Comparison of ENCODE assay signal across 1 cellular context in the genomic region with DNA sequence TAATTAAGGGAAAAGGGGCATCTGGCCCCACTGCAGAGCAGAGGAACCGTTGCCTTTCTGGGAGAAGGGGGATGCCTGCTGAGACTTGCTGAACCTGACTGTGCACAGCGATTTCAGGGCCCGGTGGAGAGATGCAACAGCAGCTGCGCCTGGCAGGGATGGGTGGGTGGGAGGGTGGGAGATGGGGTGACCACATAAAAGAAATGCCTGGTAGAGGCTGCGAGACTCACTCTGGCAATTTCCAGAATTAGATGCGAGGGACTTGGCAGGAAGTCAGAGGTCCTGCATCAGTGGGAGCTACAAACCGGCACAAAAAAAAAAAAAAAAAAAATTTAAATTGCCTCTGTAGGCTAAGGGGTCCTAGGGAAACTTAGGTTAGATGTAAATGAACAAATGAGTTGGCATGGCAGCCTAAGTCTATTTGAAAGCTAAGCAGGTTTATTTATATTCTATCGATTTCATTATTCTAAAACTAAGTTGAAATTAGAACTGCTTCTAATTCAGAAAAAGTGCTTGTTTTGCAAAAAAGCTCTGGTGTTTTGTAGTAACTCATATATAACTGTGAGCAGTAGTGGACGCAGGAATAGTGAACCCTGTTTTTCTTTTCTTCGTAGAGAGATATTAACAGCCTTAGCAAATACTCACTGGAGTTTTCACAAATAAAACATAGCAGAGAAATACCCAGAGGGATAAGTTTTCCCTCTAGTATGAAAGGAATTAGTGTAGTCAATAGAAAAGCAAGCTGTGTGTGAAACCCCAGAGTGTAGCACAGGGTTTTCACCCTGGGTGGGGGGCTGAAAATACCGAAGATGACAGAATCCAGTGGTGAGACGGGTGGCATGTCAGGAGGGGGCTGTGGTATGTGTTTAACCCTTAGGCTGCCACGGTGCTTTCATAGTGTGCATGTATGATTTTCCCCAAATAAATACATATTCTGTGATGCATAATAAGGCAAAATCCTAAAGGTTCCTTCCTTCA.
TF ChIP-seq lines count a peak whose summit lies in the region.

No MANE protein-coding gene starts in this region.

TF ChIP-seq in H1, 55 proteins besides CTCF, POLR2A, EP300 and RAD21 (continued from another document):
- TF ChIP-seq, protein P1, sequence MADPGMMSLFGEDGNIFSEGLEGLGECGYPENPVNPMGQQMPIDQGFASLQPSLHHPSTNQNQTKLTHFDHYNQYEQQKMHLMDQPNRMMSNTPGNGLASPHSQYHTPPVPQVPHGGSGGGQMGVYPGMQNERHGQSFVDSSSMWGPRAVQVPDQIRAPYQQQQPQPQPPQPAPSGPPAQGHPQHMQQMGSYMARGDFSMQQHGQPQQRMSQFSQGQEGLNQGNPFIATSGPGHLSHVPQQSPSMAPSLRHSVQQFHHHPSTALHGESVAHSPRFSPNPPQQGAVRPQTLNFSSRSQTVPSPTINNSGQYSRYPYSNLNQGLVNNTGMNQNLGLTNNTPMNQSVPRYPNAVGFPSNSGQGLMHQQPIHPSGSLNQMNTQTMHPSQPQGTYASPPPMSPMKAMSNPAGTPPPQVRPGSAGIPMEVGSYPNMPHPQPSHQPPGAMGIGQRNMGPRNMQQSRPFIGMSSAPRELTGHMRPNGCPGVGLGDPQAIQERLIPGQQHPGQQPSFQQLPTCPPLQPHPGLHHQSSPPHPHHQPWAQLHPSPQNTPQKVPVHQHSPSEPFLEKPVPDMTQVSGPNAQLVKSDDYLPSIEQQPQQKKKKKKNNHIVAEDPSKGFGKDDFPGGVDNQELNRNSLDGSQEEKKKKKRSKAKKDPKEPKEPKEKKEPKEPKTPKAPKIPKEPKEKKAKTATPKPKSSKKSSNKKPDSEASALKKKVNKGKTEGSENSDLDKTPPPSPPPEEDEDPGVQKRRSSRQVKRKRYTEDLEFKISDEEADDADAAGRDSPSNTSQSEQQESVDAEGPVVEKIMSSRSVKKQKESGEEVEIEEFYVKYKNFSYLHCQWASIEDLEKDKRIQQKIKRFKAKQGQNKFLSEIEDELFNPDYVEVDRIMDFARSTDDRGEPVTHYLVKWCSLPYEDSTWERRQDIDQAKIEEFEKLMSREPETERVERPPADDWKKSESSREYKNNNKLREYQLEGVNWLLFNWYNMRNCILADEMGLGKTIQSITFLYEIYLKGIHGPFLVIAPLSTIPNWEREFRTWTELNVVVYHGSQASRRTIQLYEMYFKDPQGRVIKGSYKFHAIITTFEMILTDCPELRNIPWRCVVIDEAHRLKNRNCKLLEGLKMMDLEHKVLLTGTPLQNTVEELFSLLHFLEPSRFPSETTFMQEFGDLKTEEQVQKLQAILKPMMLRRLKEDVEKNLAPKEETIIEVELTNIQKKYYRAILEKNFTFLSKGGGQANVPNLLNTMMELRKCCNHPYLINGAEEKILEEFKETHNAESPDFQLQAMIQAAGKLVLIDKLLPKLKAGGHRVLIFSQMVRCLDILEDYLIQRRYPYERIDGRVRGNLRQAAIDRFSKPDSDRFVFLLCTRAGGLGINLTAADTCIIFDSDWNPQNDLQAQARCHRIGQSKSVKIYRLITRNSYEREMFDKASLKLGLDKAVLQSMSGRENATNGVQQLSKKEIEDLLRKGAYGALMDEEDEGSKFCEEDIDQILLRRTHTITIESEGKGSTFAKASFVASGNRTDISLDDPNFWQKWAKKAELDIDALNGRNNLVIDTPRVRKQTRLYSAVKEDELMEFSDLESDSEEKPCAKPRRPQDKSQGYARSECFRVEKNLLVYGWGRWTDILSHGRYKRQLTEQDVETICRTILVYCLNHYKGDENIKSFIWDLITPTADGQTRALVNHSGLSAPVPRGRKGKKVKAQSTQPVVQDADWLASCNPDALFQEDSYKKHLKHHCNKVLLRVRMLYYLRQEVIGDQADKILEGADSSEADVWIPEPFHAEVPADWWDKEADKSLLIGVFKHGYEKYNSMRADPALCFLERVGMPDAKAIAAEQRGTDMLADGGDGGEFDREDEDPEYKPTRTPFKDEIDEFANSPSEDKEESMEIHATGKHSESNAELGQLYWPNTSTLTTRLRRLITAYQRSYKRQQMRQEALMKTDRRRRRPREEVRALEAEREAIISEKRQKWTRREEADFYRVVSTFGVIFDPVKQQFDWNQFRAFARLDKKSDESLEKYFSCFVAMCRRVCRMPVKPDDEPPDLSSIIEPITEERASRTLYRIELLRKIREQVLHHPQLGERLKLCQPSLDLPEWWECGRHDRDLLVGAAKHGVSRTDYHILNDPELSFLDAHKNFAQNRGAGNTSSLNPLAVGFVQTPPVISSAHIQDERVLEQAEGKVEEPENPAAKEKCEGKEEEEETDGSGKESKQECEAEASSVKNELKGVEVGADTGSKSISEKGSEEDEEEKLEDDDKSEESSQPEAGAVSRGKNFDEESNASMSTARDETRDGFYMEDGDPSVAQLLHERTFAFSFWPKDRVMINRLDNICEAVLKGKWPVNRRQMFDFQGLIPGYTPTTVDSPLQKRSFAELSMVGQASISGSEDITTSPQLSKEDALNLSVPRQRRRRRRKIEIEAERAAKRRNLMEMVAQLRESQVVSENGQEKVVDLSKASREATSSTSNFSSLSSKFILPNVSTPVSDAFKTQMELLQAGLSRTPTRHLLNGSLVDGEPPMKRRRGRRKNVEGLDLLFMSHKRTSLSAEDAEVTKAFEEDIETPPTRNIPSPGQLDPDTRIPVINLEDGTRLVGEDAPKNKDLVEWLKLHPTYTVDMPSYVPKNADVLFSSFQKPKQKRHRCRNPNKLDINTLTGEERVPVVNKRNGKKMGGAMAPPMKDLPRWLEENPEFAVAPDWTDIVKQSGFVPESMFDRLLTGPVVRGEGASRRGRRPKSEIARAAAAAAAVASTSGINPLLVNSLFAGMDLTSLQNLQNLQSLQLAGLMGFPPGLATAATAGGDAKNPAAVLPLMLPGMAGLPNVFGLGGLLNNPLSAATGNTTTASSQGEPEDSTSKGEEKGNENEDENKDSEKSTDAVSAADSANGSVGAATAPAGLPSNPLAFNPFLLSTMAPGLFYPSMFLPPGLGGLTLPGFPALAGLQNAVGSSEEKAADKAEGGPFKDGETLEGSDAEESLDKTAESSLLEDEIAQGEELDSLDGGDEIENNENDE (IDR thresholded peaks at IDR 0.05; ENCODE audit: insufficient replicate concordance, low read length): no peak
